Comparison of ENCODE assay signal across 9 cellular contexts in genomic region chr14:72024043-72024407, GRCh38.
DNase-seq lines count a peak whose midpoint lies in the region; ATAC-seq, FAIRE-seq and TF ChIP-seq lines count a peak whose summit lies in the region.
"Had no signal": no experiment of that assay in that cellular context is flagged by ENCODE, and none has a peak within 500 bp of the region (broad histone marks: within the 10 kb centered on the region; RNA-seq: fewer than 3 reads in every experiment).

No MANE protein-coding gene starts in this region.

- no peak overlapping the region for H3K4me3 Mint-ChIP-seq in CD4-positive, alpha-beta T cell
- no peak overlapping the region for H3K4me3 Mint-ChIP-seq in astrocyte (ENCODE audit: unreplicated experiment)
- H3K4me3 Mint-ChIP-seq: IgD-negative memory B cell had no signal

- peaks cover 13% of the 10 kb centered on the region for H3K4me1 ChIP-seq in RWPE2 (ENCODE audit: insufficient read depth, poor library complexity, severe bottlenecking)
- no peaks in the 10 kb centered on the region for H3K4me1 ChIP-seq in astrocyte (ENCODE audit: insufficient read depth, low read length)
- no peaks in the 10 kb centered on the region for H3K4me1 ChIP-seq in liver (ENCODE audit: control insufficient read depth in 4 of 4, insufficient read depth in 4 of 4, low read length in 3 of 4)
- H3K4me1 ChIP-seq in testis, result no peaks in the 10 kb centered on the region

- no peaks in the 10 kb centered on the region for H3K9me3 ChIP-seq in CD4-positive, alpha-beta T cell (ENCODE audit: control insufficient read depth, low read length)
- H3K9me3 ChIP-seq in RWPE2 (ENCODE audit: severe bottlenecking) (no peaks in the 10 kb centered on the region), astrocyte (ENCODE audit: insufficient read depth, low read depth, low read length) (no peaks in the 10 kb centered on the region), liver (ENCODE audit: control insufficient read depth in 4 of 4, low read length in 3 of 4) (no peaks in the 10 kb centered on the region), testis (no peaks in the 10 kb centered on the region)

- peaks cover 46% of the 10 kb centered on the region for H3K27me3 Mint-ChIP-seq in CD4-positive, alpha-beta T cell
- H3K27me3 Mint-ChIP-seq in astrocyte (ENCODE audit: low read depth, unreplicated experiment), result peaks cover 5% of the 10 kb centered on the region

- 24% methylated on average over 6 of the region's 6 CpGs for WGBS in liver
- 35 to 57% methylated on average over 6 of the region's 6 CpGs for WGBS in testis, 2 donors

- intact Hi-C loops in CD4-positive, alpha-beta T cell (cut with DNase I, micrococcal nuclease), result loop anchor here (2.0 to 10.0 kb wide), 3 partner anchors 397 to 881 kb away; no protein-coding TSS in a partner anchor
- intact Hi-C loops in testis (cut with DNase I; ENCODE audit: low total_unique reads), result no loop called here

- no peaks in the 10 kb centered on the region for H3K36me3 Mint-ChIP-seq in CD4-positive, alpha-beta T cell (ENCODE audit: low read depth)
- H3K36me3 Mint-ChIP-seq in astrocyte (ENCODE audit: low read depth, unreplicated experiment), result no peaks in the 10 kb centered on the region
- H3K36me3 Mint-ChIP-seq: IgD-negative memory B cell had no signal

- CTCF ChIA-PET in CD4-positive, alpha-beta T cell (lab: Charles Lee), result no interaction called here

- no peak overlapping the region for H3K9ac ChIP-seq in astrocyte (ENCODE audit: low read length)
- no peak overlapping the region for H3K9ac ChIP-seq in liver (ENCODE audit: low read depth in 1 of 2, low read length in 2 of 2)

- no peak overlapping the region for H3K4me3 ChIP-seq in HFF-Myc (replicated peaks; ENCODE audit: low read depth, low read length)
- H3K4me3 ChIP-seq in RWPE2 (ENCODE audit: severe bottlenecking), result no peak overlapping the region
- no peak overlapping the region for H3K4me3 ChIP-seq in astrocyte (ENCODE audit: insufficient read depth, low read depth, low read length)
- H3K4me3 ChIP-seq in liver (ENCODE audit: low read depth in 1 of 3, low read length in 3 of 3), result no peak overlapping the region
- no peak overlapping the region for H3K4me3 ChIP-seq in testis

- no peak for TF ChIP-seq POLR2A in testis (IDR thresholded peaks at IDR 0.05)

- H3K79me2 ChIP-seq in astrocyte (ENCODE audit: insufficient read depth, low read length), result no peaks in the 10 kb centered on the region

- H4K20me1 ChIP-seq in astrocyte (ENCODE audit: insufficient read depth, low read length), result no peaks in the 10 kb centered on the region

- H3K27ac Mint-ChIP-seq in CD4-positive, alpha-beta T cell, result no peak overlapping the region
- H3K27ac Mint-ChIP-seq in astrocyte (ENCODE audit: unreplicated experiment), result no peak overlapping the region
- H3K27ac Mint-ChIP-seq: IgD-negative memory B cell had no signal

- H2AFZ ChIP-seq in astrocyte (ENCODE audit: low read depth, low read length), result no peak overlapping the region

- H3K36me3 ChIP-seq in RWPE2 (ENCODE audit: low read depth), result no peaks in the 10 kb centered on the region
- no peaks in the 10 kb centered on the region for H3K36me3 ChIP-seq in astrocyte (ENCODE audit: insufficient read depth, low read length)
- H3K36me3 ChIP-seq in liver (ENCODE audit: control insufficient read depth in 4 of 4, insufficient read depth in 3 of 4, low read depth in 1 of 4, low read length in 3 of 4), result no peaks in the 10 kb centered on the region
- H3K36me3 ChIP-seq in testis (ENCODE audit: low read depth, missing control alignments), result no peaks in the 10 kb centered on the region

- ATAC-seq in CD4-positive, alpha-beta T cell (ENCODE audit: poor library complexity), result no peak
- ATAC-seq in RWPE2 (ENCODE audit: low read depth), result peak; percentile 28; the same call in 1 of the 3 replicates
- ATAC-seq in GM21576 (IDR thresholded peaks at IDR 0.05; ENCODE audit: unreplicated experiment), result no peak
- ATAC-seq in HG02852 (IDR thresholded peaks at IDR 0.05; ENCODE audit: unreplicated experiment), result no peak

- TF ChIP-seq CTCF in CD4-positive, alpha-beta T cell (IDR thresholded peaks at IDR 0.05), result peak; percentile 67
- TF ChIP-seq CTCF in HFF-Myc (IDR thresholded peaks at IDR 0.05; ENCODE audit: low read depth, low read length, missing control alignments), result peak; percentile 39
- peak; percentile 35 for TF ChIP-seq CTCF in RWPE2 (IDR thresholded peaks at IDR 0.05; ENCODE audit: poor library complexity, severe bottlenecking)
- TF ChIP-seq CTCF in astrocyte (IDR thresholded peaks at IDR 0.05; ENCODE audit: insufficient read depth, low read depth, low read length), result peak; percentile 37
- peak; percentile 52 for TF ChIP-seq CTCF in liver (IDR thresholded peaks at IDR 0.05; ENCODE audit: low read depth, low read length, missing input control)
- TF ChIP-seq CTCF in testis (IDR thresholded peaks at IDR 0.05), result peak; percentile 54 to 80 (median 58)

- no peaks in the 10 kb centered on the region for H3K9me3 Mint-ChIP-seq in CD4-positive, alpha-beta T cell
- peaks cover 2% of the 10 kb centered on the region for H3K9me3 Mint-ChIP-seq in astrocyte (ENCODE audit: unreplicated experiment)

- peak in 4 of 10 experiments; percentile 0 to 13 (median 2) for DNase-seq in CD4-positive, alpha-beta T cell
- no peak for DNase-seq in HFF-Myc (ENCODE audit: extremely low read depth, low read depth)
- no peak for DNase-seq in RWPE2 (ENCODE audit: low spot score)
- DNase-seq in astrocyte (ENCODE audit: low read depth), result peak; percentile 1
- peak; percentile 67 for DNase-seq in testis

- peaks cover 10% of the 10 kb centered on the region for H3K27me3 ChIP-seq in CD4-positive, alpha-beta T cell (ENCODE audit: control insufficient read depth, insufficient read depth, low read length)
- H3K27me3 ChIP-seq in RWPE2 (ENCODE audit: insufficient read depth, poor library complexity, severe bottlenecking) (peaks cover 16% of the 10 kb centered on the region), astrocyte (ENCODE audit: insufficient read depth, low read length) (no peaks in the 10 kb centered on the region), liver (ENCODE audit: control insufficient read depth in 4 of 4, insufficient read depth in 4 of 4, low read length in 3 of 4) (peaks cover 0 to 4% (median 0%) of the 10 kb centered on the region in 4 donors), testis (no peaks in the 10 kb centered on the region)

- POLR2A ChIA-PET in CD4-positive, alpha-beta T cell (lab: Charles Lee), result no interaction called here

- no peak for FAIRE-seq in astrocyte (lab: Jason Lieb, UNC)

- H3K27ac ChIP-seq in CD4-positive, alpha-beta T cell (ENCODE audit: low read depth, low read length), result no peak overlapping the region
- H3K27ac ChIP-seq in RWPE2 (ENCODE audit: poor library complexity, severe bottlenecking), result peak overlapping the region; percentile 45
- no peak overlapping the region for H3K27ac ChIP-seq in astrocyte (ENCODE audit: low read depth, low read length)
- H3K27ac ChIP-seq in liver (ENCODE audit: low read depth in 1 of 2, low read length in 2 of 2), result no peak overlapping the region
- H3K27ac ChIP-seq in testis, result no peak overlapping the region

- H3K4me1 Mint-ChIP-seq in CD4-positive, alpha-beta T cell (ENCODE audit: low read depth), result no peaks in the 10 kb centered on the region
- H3K4me1 Mint-ChIP-seq in astrocyte (ENCODE audit: low read depth, unreplicated experiment), result peaks cover 3% of the 10 kb centered on the region
- H3K4me1 Mint-ChIP-seq: IgD-negative memory B cell had no signal

- peak; percentile 48 to 74 for TF ChIP-seq RAD21 in liver (IDR thresholded peaks at IDR 0.05)

- H3K4me2 ChIP-seq in astrocyte (ENCODE audit: low read length), result no peak overlapping the region

TF ChIP-seq in liver, 16 proteins besides CTCF, POLR2A, EP300 and RAD21 (continues in another document):
- TF ChIP-seq FOXA2 (IDR thresholded peaks at IDR 0.05), result no peak
- TF ChIP-seq YY1 (IDR thresholded peaks at IDR 0.05), result no peak
- TF ChIP-seq RXRA (IDR thresholded peaks at IDR 0.05), result no peak
- no peak for TF ChIP-seq NR2F2 (IDR thresholded peaks at IDR 0.05)
- TF ChIP-seq, protein P1, sequence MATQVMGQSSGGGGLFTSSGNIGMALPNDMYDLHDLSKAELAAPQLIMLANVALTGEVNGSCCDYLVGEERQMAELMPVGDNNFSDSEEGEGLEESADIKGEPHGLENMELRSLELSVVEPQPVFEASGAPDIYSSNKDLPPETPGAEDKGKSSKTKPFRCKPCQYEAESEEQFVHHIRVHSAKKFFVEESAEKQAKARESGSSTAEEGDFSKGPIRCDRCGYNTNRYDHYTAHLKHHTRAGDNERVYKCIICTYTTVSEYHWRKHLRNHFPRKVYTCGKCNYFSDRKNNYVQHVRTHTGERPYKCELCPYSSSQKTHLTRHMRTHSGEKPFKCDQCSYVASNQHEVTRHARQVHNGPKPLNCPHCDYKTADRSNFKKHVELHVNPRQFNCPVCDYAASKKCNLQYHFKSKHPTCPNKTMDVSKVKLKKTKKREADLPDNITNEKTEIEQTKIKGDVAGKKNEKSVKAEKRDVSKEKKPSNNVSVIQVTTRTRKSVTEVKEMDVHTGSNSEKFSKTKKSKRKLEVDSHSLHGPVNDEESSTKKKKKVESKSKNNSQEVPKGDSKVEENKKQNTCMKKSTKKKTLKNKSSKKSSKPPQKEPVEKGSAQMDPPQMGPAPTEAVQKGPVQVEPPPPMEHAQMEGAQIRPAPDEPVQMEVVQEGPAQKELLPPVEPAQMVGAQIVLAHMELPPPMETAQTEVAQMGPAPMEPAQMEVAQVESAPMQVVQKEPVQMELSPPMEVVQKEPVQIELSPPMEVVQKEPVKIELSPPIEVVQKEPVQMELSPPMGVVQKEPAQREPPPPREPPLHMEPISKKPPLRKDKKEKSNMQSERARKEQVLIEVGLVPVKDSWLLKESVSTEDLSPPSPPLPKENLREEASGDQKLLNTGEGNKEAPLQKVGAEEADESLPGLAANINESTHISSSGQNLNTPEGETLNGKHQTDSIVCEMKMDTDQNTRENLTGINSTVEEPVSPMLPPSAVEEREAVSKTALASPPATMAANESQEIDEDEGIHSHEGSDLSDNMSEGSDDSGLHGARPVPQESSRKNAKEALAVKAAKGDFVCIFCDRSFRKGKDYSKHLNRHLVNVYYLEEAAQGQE (IDR thresholded peaks at IDR 0.05), result no peak
- no peak for TF ChIP-seq TAF1 (conservative IDR thresholded peaks at IDR 0.05)
- TF ChIP-seq MAX (IDR thresholded peaks at IDR 0.05), result no peak
- TF ChIP-seq FOXA1 (IDR thresholded peaks at IDR 0.05), result no peak
- no peak for TF ChIP-seq GABPA (IDR thresholded peaks at IDR 0.05 in 1 of 2, conservative IDR thresholded peaks at IDR 0.05 in 1 of 2)
- TF ChIP-seq HNF4G (IDR thresholded peaks at IDR 0.05), result no peak
- TF ChIP-seq ATF3 (IDR thresholded peaks at IDR 0.05), result no peak
- no peak for TF ChIP-seq JUND (IDR thresholded peaks at IDR 0.05)
- no peak for TF ChIP-seq EGR1 (IDR thresholded peaks at IDR 0.05; ENCODE audit: low read depth in 2 of 2)

Comparison
In these comparisons a context has a peak if more than half of its experiments do, and no peak if none do; other contexts are left out.
1. DNase-seq: peak in astrocyte (single experiment) and testis (single experiment); none in HFF-Myc (single experiment) and RWPE2 (single experiment).
2. Peak in every context shown above with its lines, with median percentiles within 50 percentile points of each other: CTCF ChIP-seq.